In genomic region chr3:43515970-43516369, GRCh38 we compare ENCODE assay signal across 35 cellular contexts.
"Had no signal": no experiment of that assay in that cellular context is flagged by ENCODE, and none has a peak within 500 bp of the region (broad histone marks: within the 10 kb centered on the region; RNA-seq: fewer than 3 reads in every experiment).

No MANE protein-coding gene starts in this region.

- H3K36me3 ChIP-seq: adrenal gland had no signal

- ATAC-seq: activated CD8-positive, alpha-beta T cell treated with anti-CD3 and anti-CD28 coated beads, Interleukin-2, amount 10 ng/mL, durations not matched to agents 7 days and 5 days; activated naive CD8-positive, alpha-beta T cell treated with anti-CD3 and anti-CD28 coated beads, Interleukin-2, amount 50 U/mL, for 24 hours; body of pancreas; effector memory CD8-positive, alpha-beta T cell; gastroesophageal sphincter; T-helper 17 cell had no signal

- H3K27ac ChIP-seq: adrenal gland, body of pancreas, epithelial cell of prostate, esophagus squamous epithelium, gastroesophageal sphincter had no signal

- H3K4me3 ChIP-seq: adrenal gland, body of pancreas, esophagus squamous epithelium, gastroesophageal sphincter had no signal

- H3K27ac Mint-ChIP-seq: activated CD4-positive, alpha-beta memory T cell treated with anti-CD3 and anti-CD28 coated beads for 36 hours; activated CD4-positive, alpha-beta T cell treated with anti-CD3 and anti-CD28 coated beads for 36 hours; activated CD4-positive, alpha-beta T cell treated with anti-CD3 and anti-CD28 coated beads, Interleukin-2, amount 10 ng/mL, durations not matched to agents 24 days and 14 days; activated CD8-positive, alpha-beta memory T cell treated with anti-CD3 and anti-CD28 coated beads, Interleukin-2, amount 10 ng/mL, durations not matched to agents 7 days and 5 days; activated CD8-positive, alpha-beta T cell treated with anti-CD3 and anti-CD28 coated beads, Interleukin-2, amount 10 ng/mL, durations not matched to agents 7 days and 5 days; activated naive CD4-positive, alpha-beta T cell treated with anti-CD3 and anti-CD28 coated beads for 36 hours; activated naive CD4-positive, alpha-beta T cell treated with anti-CD3 and anti-CD28 coated beads, Interleukin-2, amount 50 U/mL, for 24 hours; activated naive CD8-positive, alpha-beta T cell treated with anti-CD3 and anti-CD28 coated beads for 36 hours; activated naive CD8-positive, alpha-beta T cell treated with anti-CD3 and anti-CD28 coated beads, Interleukin-2, amount 50 U/mL, for 24 hours; activated T-helper 1 cell treated with anti-CD3 and anti-CD28 coated beads, Interleukin-12 subunit alpha, Interleukin-12 subunit beta, Interleukin-2, Interleukin-4 antibody, amounts not matched to agents 30 ng/mL and 10 ng/mL and 1 ng/mL, durations not matched to agents 14 hours and 24 hours and 36 hours; activated T-helper 2 cell treated with anti-CD3 and anti-CD28 coated beads, Interferon-gamma antibody, Interleukin-2, Interleukin-4, amounts not matched to agents 10 μg/mL and 5 μg/mL and 100 μg/mL, durations not matched to agents 14 hours and 24 hours and 36 hours; effector memory CD8-positive, alpha-beta T cell; T-helper 17 cell; T-helper 2 cell treated with Interferon-gamma antibody and Interleukin-4, amounts not matched to agents 5 μg/mL and 100 μg/mL, for 36 hours had no signal

- FAIRE-seq: colon, endothelial cell of umbilical vein had no signal

- H3K27me3 ChIP-seq: adrenal gland, body of pancreas, esophagus squamous epithelium, gastroesophageal sphincter had no signal

- H3K4me1 ChIP-seq: adrenal gland, esophagus squamous epithelium had no signal

- H3K4me1 Mint-ChIP-seq: activated CD4-positive, alpha-beta T cell treated with anti-CD3 and anti-CD28 coated beads, Interleukin-2, amount 10 ng/mL, durations not matched to agents 24 days and 14 days; activated naive CD4-positive, alpha-beta T cell treated with anti-CD3 and anti-CD28 coated beads, Interleukin-2, amount 50 U/mL, for 24 hours; activated naive CD8-positive, alpha-beta T cell treated with anti-CD3 and anti-CD28 coated beads, Interleukin-2, amount 50 U/mL, for 24 hours had no signal

- H3K4me3 Mint-ChIP-seq: activated CD4-positive, alpha-beta memory T cell treated with anti-CD3 and anti-CD28 coated beads for 36 hours; activated CD4-positive, alpha-beta T cell treated with anti-CD3 and anti-CD28 coated beads for 36 hours; activated CD4-positive, alpha-beta T cell treated with anti-CD3 and anti-CD28 coated beads, Interleukin-2, amount 10 ng/mL, durations not matched to agents 24 days and 14 days; activated CD8-positive, alpha-beta memory T cell treated with anti-CD3 and anti-CD28 coated beads, Interleukin-2, amount 10 ng/mL, durations not matched to agents 7 days and 5 days; activated CD8-positive, alpha-beta T cell treated with anti-CD3 and anti-CD28 coated beads, Interleukin-2, amount 10 ng/mL, durations not matched to agents 7 days and 5 days; activated naive CD4-positive, alpha-beta T cell treated with anti-CD3 and anti-CD28 coated beads for 36 hours; activated naive CD4-positive, alpha-beta T cell treated with anti-CD3 and anti-CD28 coated beads, Interleukin-2, amount 50 U/mL, for 24 hours; activated naive CD8-positive, alpha-beta T cell treated with anti-CD3 and anti-CD28 coated beads for 36 hours; activated naive CD8-positive, alpha-beta T cell treated with anti-CD3 and anti-CD28 coated beads, Interleukin-2, amount 50 U/mL, for 24 hours; activated T-helper 1 cell treated with anti-CD3 and anti-CD28 coated beads, Interleukin-12 subunit alpha, Interleukin-12 subunit beta, Interleukin-2, Interleukin-4 antibody, amounts not matched to agents 30 ng/mL and 10 ng/mL and 1 ng/mL, durations not matched to agents 14 hours and 24 hours and 36 hours; effector memory CD8-positive, alpha-beta T cell; T-helper 17 cell; T-helper 2 cell treated with Interferon-gamma antibody and Interleukin-4, amounts not matched to agents 5 μg/mL and 100 μg/mL, for 36 hours had no signal

- H3K9me3 ChIP-seq: adrenal gland had no signal

- DNase-seq: activated CD4-positive, alpha-beta memory T cell treated with anti-CD3 and anti-CD28 coated beads for 36 hours; activated CD4-positive, alpha-beta T cell treated with anti-CD3 and anti-CD28 coated beads for 36 hours; activated CD4-positive, alpha-beta T cell treated with anti-CD3 and anti-CD28 coated beads, Interleukin-2, amount 10 ng/mL, durations not matched to agents 24 days and 14 days; activated CD4-positive, CD25-positive, alpha-beta regulatory T cell; activated CD4-positive, CD25-positive, alpha-beta regulatory T cell treated with anti-CD3 and anti-CD28 coated beads, Interleukin-2, amount 50 U/mL, for 72 hours; activated CD8-positive, alpha-beta memory T cell treated with anti-CD3 and anti-CD28 coated beads, Interleukin-2, amount 10 ng/mL, durations not matched to agents 7 days and 5 days; activated CD8-positive, alpha-beta memory T cell treated with anti-CD3 and anti-CD28 coated beads, Interleukin-2, amount 50 U/mL, for 4 hours; activated CD8-positive, alpha-beta T cell treated with anti-CD3 and anti-CD28 coated beads, Interleukin-2, amount 10 ng/mL, durations not matched to agents 7 days and 5 days; activated effector memory CD4-positive, alpha-beta T cell treated with anti-CD3 and anti-CD28 coated beads, Interleukin-2, amount 50 U/mL, for 16 hours; activated naive CD4-positive, alpha-beta T cell treated with anti-CD3 and anti-CD28 coated beads for 36 hours; activated naive CD8-positive, alpha-beta T cell treated with anti-CD3 and anti-CD28 coated beads for 36 hours; activated naive CD8-positive, alpha-beta T cell treated with anti-CD3 and anti-CD28 coated beads, Interleukin-2, amount 50 U/mL, for 24 hours; activated T-cell treated with anti-CD3 and anti-CD28 coated beads, Interleukin-2, amount 50 U/mL, for 1 hour; activated T-cell treated with anti-CD3 and anti-CD28 coated beads, Interleukin-2, amount 50 U/mL, for 48 hours; adrenal gland; amygdala; aorta; body of pancreas; caudate nucleus; cortex of kidney; dermis blood vessel endothelial cell; effector CD4-positive, alpha-beta T cell; effector memory CD8-positive, alpha-beta T cell; esophagus squamous epithelium; foreskin melanocyte; T-helper 17 cell; T1000 had no signal
